8 cellular contexts compared by ENCODE assay signal in genomic region chr17:81094224-81094743, GRCh38. TPM values are rescaled to one million over a fixed set of nuclear protein-coding genes. Genes with fewer than 3 reads are reported as not detected.
DNase-seq lines count a peak whose midpoint lies in the region; ATAC-seq and TF ChIP-seq lines count a peak whose summit lies in the region.

No MANE protein-coding gene starts in this region.

- peaks cover 2% of the 10 kb centered on the region for H3K27me3 Mint-ChIP-seq in T-helper 2 cell treated with Interferon-gamma antibody and Interleukin-4, amounts not matched to agents 5 μg/mL and 100 μg/mL, for 36 hours (ENCODE audit: low read depth)
- H3K27me3 Mint-ChIP-seq in activated T-helper 17 cell treated with anti-CD3 and anti-CD28 coated beads, Interleukin-2, amount 50 U/mL, for 72 hours: no peaks in the 10 kb centered on the region

- H3K27ac ChIP-seq in iPS-18a (ENCODE audit: low read length) (peak overlapping the region; percentile 69), substantia nigra (ENCODE audit: low read depth, low read length, poor library complexity, severe bottlenecking) (peak overlapping the region; percentile 8)

- no peak overlapping the region for H3K27ac Mint-ChIP-seq in T-helper 2 cell treated with Interferon-gamma antibody and Interleukin-4, amounts not matched to agents 5 μg/mL and 100 μg/mL, for 36 hours
- H3K27ac Mint-ChIP-seq in activated T-helper 17 cell treated with anti-CD3 and anti-CD28 coated beads, Interleukin-2, amount 50 U/mL, for 72 hours: peak overlapping the region; percentile 90

- no peaks in the 10 kb centered on the region for H3K9me3 Mint-ChIP-seq in T-helper 2 cell treated with Interferon-gamma antibody and Interleukin-4, amounts not matched to agents 5 μg/mL and 100 μg/mL, for 36 hours
- H3K9me3 Mint-ChIP-seq in activated T-helper 17 cell treated with anti-CD3 and anti-CD28 coated beads, Interleukin-2, amount 50 U/mL, for 72 hours: no peaks in the 10 kb centered on the region

- intact Hi-C loops in lower leg skin (cut with DNase I; ENCODE audit: low total_unique reads): no loop called here

- no peak for TF ChIP-seq POLR2A in lower leg skin (IDR thresholded peaks at IDR 0.05)

- H3K9ac ChIP-seq in iPS-18a (ENCODE audit: low read length): peak overlapping the region; percentile 7

- peaks cover 35% of the 10 kb centered on the region for H3K4me1 ChIP-seq in iPS-18a (ENCODE audit: control insufficient read depth, low read depth, low read length)

- peak overlapping the region; percentile 24 for H3K4me3 Mint-ChIP-seq in T-helper 2 cell treated with Interferon-gamma antibody and Interleukin-4, amounts not matched to agents 5 μg/mL and 100 μg/mL, for 36 hours
- peak overlapping the region; percentile 68 for H3K4me3 Mint-ChIP-seq in activated T-helper 17 cell treated with anti-CD3 and anti-CD28 coated beads, Interleukin-2, amount 50 U/mL, for 72 hours

- DNase-seq in T-helper 2 cell treated with Interferon-gamma antibody and Interleukin-4, amounts not matched to agents 5 μg/mL and 100 μg/mL, for 36 hours (ENCODE audit: low spot score): no peak
- DNase-seq in T-helper 2 cell (no peak), substantia nigra (lab: John Stamatoyannopoulos, UW) (peak in 5 of 49 donors; percentile 31 to 55 (median 46)), middle frontal gyrus (ENCODE audit: extremely low spot score, low spot score) (no peak), lower leg skin (ENCODE audit: low spot score in 2 of 2) (no peak)
- DNase-seq in stimulated activated CD4-positive, alpha-beta T cell treated with anti-CD3 and anti-CD28 coated beads, Interleukin-4, amount 100 ng/mL, for 1 hour: no peak

- no peaks in the 10 kb centered on the region for H3K27me3 ChIP-seq in iPS-18a (ENCODE audit: control insufficient read depth, insufficient read depth, low read length)

- TF ChIP-seq CTCF in lower leg skin (IDR thresholded peaks at IDR 0.05): no peak

- H3K4me1 Mint-ChIP-seq in T-helper 2 cell treated with Interferon-gamma antibody and Interleukin-4, amounts not matched to agents 5 μg/mL and 100 μg/mL, for 36 hours (ENCODE audit: low read depth): peaks cover 10% of the 10 kb centered on the region
- peaks cover 15% of the 10 kb centered on the region for H3K4me1 Mint-ChIP-seq in activated T-helper 17 cell treated with anti-CD3 and anti-CD28 coated beads, Interleukin-2, amount 50 U/mL, for 72 hours

- H3K36me3 ChIP-seq in iPS-18a (ENCODE audit: control insufficient read depth, low read depth, low read length): no peaks in the 10 kb centered on the region

- no peaks in the 10 kb centered on the region for H3K9me3 ChIP-seq in iPS-18a (ENCODE audit: control insufficient read depth, low read depth, low read length)

- ATAC-seq in activated T-helper 17 cell treated with anti-CD3 and anti-CD28 coated beads, Interleukin-2, amount 50 U/mL, for 72 hours (replicated peaks): no peak

- no peak overlapping the region for H3K4me3 ChIP-seq in iPS-18a (ENCODE audit: low read length)
- H3K4me3 ChIP-seq in lower leg skin (ENCODE audit: low read depth, poor library complexity, severe bottlenecking): no peak overlapping the region

- H3K36me3 Mint-ChIP-seq in T-helper 2 cell treated with Interferon-gamma antibody and Interleukin-4, amounts not matched to agents 5 μg/mL and 100 μg/mL, for 36 hours (ENCODE audit: low read depth): no peaks in the 10 kb centered on the region
- H3K36me3 Mint-ChIP-seq in activated T-helper 17 cell treated with anti-CD3 and anti-CD28 coated beads, Interleukin-2, amount 50 U/mL, for 72 hours (ENCODE audit: low read depth): no peaks in the 10 kb centered on the region

- 33 to 44% methylated on average over 10 of the region's 10 CpGs for WGBS in lower leg skin, 2 donors

RNA-seq across cellular contexts. Expression of gene BAIAP2, which starts 59.3 kb away (rescaled TPM):
- 1 to 10 TPM; 4.6 to 4.8 TPM for total RNA-seq in activated T-helper 17 cell treated with anti-CD3 and anti-CD28 coated beads, Interleukin-2, amount 50 U/mL, for 72 hours
- total RNA-seq in lower leg skin: 100 to 1,000 TPM; 190 to 308 (median 224) TPM

Comparison
In these comparisons a context has a peak if more than half of its experiments do, and no peak if none do; other contexts are left out.
1. RNA of gene BAIAP2, which starts 59.3 kb away (total RNA-seq): 190 to 308 TPM in lower leg skin; 4.6 to 4.8 TPM in activated T-helper 17 cell treated with anti-CD3 and anti-CD28 coated beads, Interleukin-2, amount 50 U/mL, for 72 hours; every median in the first group is over 10 times any median in the second.